In genomic region chr1:29122987-29123870, GRCh38 we compare ENCODE assay signal across 8 cellular contexts. TPM values are rescaled to one million over a fixed set of nuclear protein-coding genes. Genes with fewer than 3 reads are reported as not detected.
A peak's percentile ranks its signal among the peaks of the same experiment; 100 is the strongest.
DNase-seq lines count a peak whose midpoint lies in the region; ATAC-seq, FAIRE-seq and TF ChIP-seq lines count a peak whose summit lies in the region.

No MANE protein-coding gene starts in this region.

- DNase-seq in CD8-positive, alpha-beta memory T cell = peak in 2 of 5 donors; percentile 17 to 25
- DNase-seq in colonic mucosa (no peak), lung (ENCODE audit: low spot score) (no peak), upper lobe of left lung (peak in 1 of 2 donors; percentile 87), HTR-8/SVneo (ENCODE audit: insufficient read length, low spot score) (no peak), D721Med (ENCODE audit: insufficient read length, low spot score) (no peak), NCI-H1092 (lab: John Stamatoyannopoulos, UW) (no peak)

- no peak overlapping the region for H3K27ac ChIP-seq in CD8-positive, alpha-beta memory T cell (ENCODE audit: low read depth, low read length)
- H3K27ac ChIP-seq in OCI-LY1 (ENCODE audit: low read depth, low read length, poor library complexity, severe bottlenecking) = no peak overlapping the region
- H3K27ac ChIP-seq in colonic mucosa = peak overlapping the region; percentile 80
- H3K27ac ChIP-seq in lung (ENCODE audit: low read depth in 1 of 2, low read length in 1 of 2) = peak overlapping the region; percentile 43 to 87
- peak overlapping the region; percentile 83 to 93 (median 90) for H3K27ac ChIP-seq in upper lobe of left lung

- H3K9ac ChIP-seq in OCI-LY1 (ENCODE audit: low read length) (no peak overlapping the region), colonic mucosa (ENCODE audit: low read depth in 2 of 2, low read length in 2 of 2) (peak overlapping the region; percentile 58 to 64)

- peaks cover 0 to 17% (median 9%) of the 10 kb centered on the region in 3 donors for H3K36me3 Mint-ChIP-seq in CD8-positive, alpha-beta memory T cell

- no peak for TF ChIP-seq POLR2A in upper lobe of left lung (IDR thresholded peaks at IDR 0.05)

- H3K4me3 ChIP-seq in CD8-positive, alpha-beta memory T cell (ENCODE audit: low read length) = peak overlapping the region; percentile 22
- H3K4me3 ChIP-seq in OCI-LY1 (ENCODE audit: low read depth, low read length, poor library complexity, severe bottlenecking) (no peak overlapping the region), colonic mucosa (peak overlapping the region; percentile 51), lung (peak overlapping the region; percentile 46), upper lobe of left lung (peak overlapping the region; percentile 44 to 74 (median 65))

- TF ChIP-seq CTCF in OCI-LY1 (IDR thresholded peaks at IDR 0.05; ENCODE audit: low read length) (no peak), colonic mucosa (IDR thresholded peaks at IDR 0.05) (no peak), lung (IDR thresholded peaks at IDR 0.05; ENCODE audit: control extremely low read depth, extremely low read depth) (no peak), upper lobe of left lung (IDR thresholded peaks at IDR 0.05) (no peak), D721Med (IDR thresholded peaks at IDR 0.05; ENCODE audit: insufficient read depth, missing control alignments) (no peak)

- 6 to 7% methylated on average over 52 to 70 of the region's 70 CpGs for WGBS in lung, 2 donors
- WGBS in upper lobe of left lung, 2 donors = 3 to 13% methylated on average over 6 to 48 of the region's 70 CpGs

- no peaks in the 10 kb centered on the region for H3K9me3 Mint-ChIP-seq in CD8-positive, alpha-beta memory T cell

- CTCF ChIA-PET in CD8-positive, alpha-beta memory T cell (lab: Charles Lee) = interaction anchor here (1.1 to 1.9 kb wide), 3 partner anchors 26 to 241 kb away, joined by 3 to 5 read pairs (median 4); no protein-coding TSS in a partner anchor

- POLR2A ChIA-PET in CD8-positive, alpha-beta memory T cell (lab: Charles Lee) = interaction anchor here (5.0 kb wide), 1 partner anchor 58 kb away, joined by 15 read pairs; the partner anchor contains the start of gene SRSF4

- ATAC-seq in lung (ENCODE audit: insufficient read depth, low FRiP score) (no peak), upper lobe of left lung (ENCODE audit: low FRiP score in 2 of 2) (peak in 1 of 2 donors; percentile 1)

- peak overlapping the region in 1 of 8 donors; percentile 6 for H3K27ac Mint-ChIP-seq in CD8-positive, alpha-beta memory T cell

- no peaks in the 10 kb centered on the region for H4K20me1 ChIP-seq in OCI-LY1 (ENCODE audit: insufficient read depth, low read length)

- H2AFZ ChIP-seq in OCI-LY1 (ENCODE audit: low read length) = no peak overlapping the region

- TF ChIP-seq EP300 in upper lobe of left lung (IDR thresholded peaks at IDR 0.05) = no peak

- no peaks in the 10 kb centered on the region for H3K36me3 ChIP-seq in CD8-positive, alpha-beta memory T cell (ENCODE audit: insufficient read depth, low read length)
- H3K36me3 ChIP-seq in OCI-LY1 (ENCODE audit: insufficient read depth, low read length) (peaks cover 10% of the 10 kb centered on the region; the same call in 1 of the 2 replicates), colonic mucosa (no peaks in the 10 kb centered on the region), lung (ENCODE audit: control insufficient read depth in 2 of 2, insufficient read depth in 2 of 2, low read length in 2 of 2) (peaks cover 0 to 3% of the 10 kb centered on the region in 2 donors), upper lobe of left lung (peaks cover 0 to 5% (median 0%) of the 10 kb centered on the region in 4 donors)

- H3K27me3 ChIP-seq in CD8-positive, alpha-beta memory T cell (ENCODE audit: insufficient read depth, low read length, poor library complexity, severe bottlenecking) = peaks cover 8% of the 10 kb centered on the region
- peaks cover 7% of the 10 kb centered on the region for H3K27me3 ChIP-seq in OCI-LY1 (ENCODE audit: insufficient read depth, low read length)
- H3K27me3 ChIP-seq in colonic mucosa = peaks cover 45% of the 10 kb centered on the region
- H3K27me3 ChIP-seq in lung (ENCODE audit: control insufficient read depth, insufficient read depth) = no peaks in the 10 kb centered on the region
- H3K27me3 ChIP-seq in upper lobe of left lung = peaks cover 0 to 42% (median 30%) of the 10 kb centered on the region in 4 donors

- H3K79me2 ChIP-seq in OCI-LY1 (ENCODE audit: insufficient read depth, low read length) = no peaks in the 10 kb centered on the region

- H3K9me3 ChIP-seq in CD8-positive, alpha-beta memory T cell (ENCODE audit: low read length) = no peaks in the 10 kb centered on the region
- H3K9me3 ChIP-seq in OCI-LY1 (ENCODE audit: low read length) = no peaks in the 10 kb centered on the region
- no peaks in the 10 kb centered on the region for H3K9me3 ChIP-seq in colonic mucosa
- H3K9me3 ChIP-seq in lung (ENCODE audit: control insufficient read depth in 2 of 2, insufficient read depth in 1 of 2, low read length in 1 of 2) = no peaks in the 10 kb centered on the region
- no peaks in the 10 kb centered on the region for H3K9me3 ChIP-seq in upper lobe of left lung

- FAIRE-seq in HTR-8/SVneo (lab: Jason Lieb, UNC) = no peak
- no peak for FAIRE-seq in D721Med (lab: Jason Lieb, UNC)

- no peaks in the 10 kb centered on the region for H3F3A ChIP-seq in OCI-LY1 (ENCODE audit: insufficient read depth, low read length)

- H3K4me1 ChIP-seq in CD8-positive, alpha-beta memory T cell (ENCODE audit: insufficient read depth, low read length) = peaks cover 20% of the 10 kb centered on the region
- peaks cover 13% of the 10 kb centered on the region for H3K4me1 ChIP-seq in OCI-LY1 (ENCODE audit: insufficient read depth, low read length, severe bottlenecking)
- H3K4me1 ChIP-seq in colonic mucosa = peaks cover 11% of the 10 kb centered on the region
- H3K4me1 ChIP-seq in lung (ENCODE audit: control insufficient read depth in 2 of 2, insufficient read depth in 2 of 2, low read length in 2 of 2) = peaks cover 0 to 21% of the 10 kb centered on the region in 2 donors
- peaks cover 35 to 46% (median 37%) of the 10 kb centered on the region in 4 donors for H3K4me1 ChIP-seq in upper lobe of left lung

- intact Hi-C loops in colonic mucosa (cut with DNase I) = loop anchor here (5.0 to 10.0 kb wide), 2 partner anchors 52 to 79 kb away; no protein-coding TSS in a partner anchor

- no peaks in the 10 kb centered on the region for H3K9me2 ChIP-seq in OCI-LY1 (ENCODE audit: low read depth, low read length)

- peak overlapping the region; percentile 37 to 87 (median 77) for H3K4me3 Mint-ChIP-seq in CD8-positive, alpha-beta memory T cell

- peak overlapping the region; percentile 39; the same call in 1 of the 2 replicates for H3K4me2 ChIP-seq in OCI-LY1 (ENCODE audit: low read length)

- H3K27me3 Mint-ChIP-seq in CD8-positive, alpha-beta memory T cell = peaks cover 15 to 23% of the 10 kb centered on the region in 2 donors

- peaks cover 6 to 26% (median 14%) of the 10 kb centered on the region in 3 donors for H3K4me1 Mint-ChIP-seq in CD8-positive, alpha-beta memory T cell

RNA-seq across cellular contexts. Expression of gene TMEM200B, which starts 0.5 kb away (rescaled TPM):
- under 1 TPM; 0.31 to 0.38 TPM for total RNA-seq in CD8-positive, alpha-beta memory T cell
- polyA plus RNA-seq in CD8-positive, alpha-beta memory T cell = 0.12 TPM
- total RNA-seq in colonic mucosa (1 to 10 TPM; 1.5 to 3.3 TPM), lung (10 to 100 TPM in 1 of 2 donors, 1 to 10 TPM in 1; 6.0 to 10.5 TPM), upper lobe of left lung (1 to 10 TPM; 2.1 to 6.6 (median 3.5) TPM)
- 1 to 10 TPM; 1.9 to 3.4 TPM for polyA plus RNA-seq in lung

RNA-seq across cellular contexts. Expression of gene SRSF4, which starts 58.5 kb away (rescaled TPM):
- 100 to 1,000 TPM; 112 to 119 TPM for total RNA-seq in CD8-positive, alpha-beta memory T cell
- 115 TPM for polyA plus RNA-seq in CD8-positive, alpha-beta memory T cell
- total RNA-seq in colonic mucosa = 10 to 100 TPM; 86.3 to 90.3 TPM
- 10 to 100 TPM; 66.2 to 69.1 TPM for total RNA-seq in lung
- 10 to 100 TPM; 56.7 to 69.3 TPM for polyA plus RNA-seq in lung
- total RNA-seq in upper lobe of left lung = 100 to 1,000 TPM in 1 of 6 donors, 10 to 100 TPM in 5; 47.6 to 117 (median 74.0) TPM

Comparison
In these comparisons a context has a peak if more than half of its experiments do, and no peak if none do; other contexts are left out.
1. H3K27ac ChIP-seq: peak in colonic mucosa (single experiment), lung (2 of 2) and upper lobe of left lung (4 of 4); none in CD8-positive, alpha-beta memory T cell (single experiment) and OCI-LY1 (single experiment).